8 cellular contexts compared by ENCODE assay signal in genomic region chr14:61837336-61838229, GRCh38. TPM values are rescaled to one million over a fixed set of nuclear protein-coding genes. Genes with fewer than 3 reads are reported as not detected.
DNase-seq lines count a peak whose midpoint lies in the region; ATAC-seq and TF ChIP-seq lines count a peak whose summit lies in the region.

No MANE protein-coding gene starts in this region.

- H3K9me3 ChIP-seq in RWPE2 (ENCODE audit: severe bottlenecking) (no peaks in the 10 kb centered on the region), osteoblast (ENCODE audit: low read depth, low read length) (no peaks in the 10 kb centered on the region), tibial nerve (no peaks in the 10 kb centered on the region)

- peak; percentile 88 for ATAC-seq in GM21717 (IDR thresholded peaks at IDR 0.05; ENCODE audit: unreplicated experiment)
- ATAC-seq in RWPE2 (ENCODE audit: low read depth): peak; percentile 97

- no peaks in the 10 kb centered on the region for H3K36me3 ChIP-seq in RWPE2 (ENCODE audit: low read depth)
- H3K36me3 ChIP-seq in osteoblast (ENCODE audit: insufficient read depth, low read length): no peaks in the 10 kb centered on the region
- H3K36me3 ChIP-seq in tibial nerve: no peaks in the 10 kb centered on the region

- TF ChIP-seq POLR2A in tibial nerve (IDR thresholded peaks at IDR 0.05): no peak

- DNase-seq in DMS53 treated with DMSO at 0.1 percent for 48 hours (lab: John Stamatoyannopoulos, UW; ENCODE audit: unreplicated experiment) (peak; percentile 27), RWPE2 (ENCODE audit: low spot score) (no peak), foreskin fibroblast (peak; percentile 63 to 91), osteoblast (ENCODE audit: insufficient read length, low spot score, missing footprints) (peak; percentile 72), tibial nerve (ENCODE audit: low spot score in 2 of 2) (peak; percentile 58 to 80)
- DNase-seq in activated T-helper 1 cell treated with anti-CD3 and anti-CD28 coated beads, Interleukin-2, amount 50 U/mL, for 16 hours (ENCODE audit: low read depth in 1 of 2, low spot score in 1 of 2): peak; percentile 48 to 55

- TF ChIP-seq CTCF in LNCAP (IDR thresholded peaks at IDR 0.05) (peak; percentile 92), RWPE2 (IDR thresholded peaks at IDR 0.05; ENCODE audit: poor library complexity, severe bottlenecking) (peak; percentile 99), foreskin fibroblast (IDR thresholded peaks at IDR 0.05; ENCODE audit: low read depth, low read length) (peak; percentile 84), osteoblast (IDR thresholded peaks at IDR 0.05; ENCODE audit: extremely low read depth, low read depth, low read length) (peak; percentile 92), tibial nerve (IDR thresholded peaks at IDR 0.05) (peak; percentile 85 to 92 (median 88))

- no peaks in the 10 kb centered on the region for H4K20me1 ChIP-seq in osteoblast (ENCODE audit: insufficient read depth, low read length)

- peak in 1 of 2 donors; percentile 32 for TF ChIP-seq EP300 in tibial nerve (IDR thresholded peaks at IDR 0.05)

- WGBS in tibial nerve, 2 donors: 39 to 43% methylated on average over 10 of the region's 10 CpGs

- H3K79me2 ChIP-seq in osteoblast (ENCODE audit: insufficient read depth, low read length): no peaks in the 10 kb centered on the region

- H3K27ac ChIP-seq in RWPE2 (ENCODE audit: poor library complexity, severe bottlenecking) (no peak overlapping the region), osteoblast (ENCODE audit: low read depth, low read length) (no peak overlapping the region), tibial nerve (no peak overlapping the region)

- H3K4me2 ChIP-seq in osteoblast (ENCODE audit: insufficient read depth, low read length): no peak overlapping the region

- H3K4me1 ChIP-seq in RWPE2 (ENCODE audit: insufficient read depth, poor library complexity, severe bottlenecking) (peaks cover 7% of the 10 kb centered on the region), osteoblast (ENCODE audit: insufficient read depth, low read length) (peaks cover 3% of the 10 kb centered on the region), tibial nerve (no peaks in the 10 kb centered on the region)

- no peaks in the 10 kb centered on the region for H3K27me3 ChIP-seq in RWPE2 (ENCODE audit: insufficient read depth, poor library complexity, severe bottlenecking)
- peaks cover 3% of the 10 kb centered on the region for H3K27me3 ChIP-seq in osteoblast (ENCODE audit: insufficient read depth, low read length)
- no peaks in the 10 kb centered on the region for H3K27me3 ChIP-seq in tibial nerve

- no peak overlapping the region for H2AFZ ChIP-seq in osteoblast (ENCODE audit: low read length)

- no peak overlapping the region for H3K4me3 ChIP-seq in RWPE2 (ENCODE audit: severe bottlenecking)
- no peak overlapping the region for H3K4me3 ChIP-seq in foreskin fibroblast (ENCODE audit: low read depth in 1 of 2, low read length in 2 of 2)
- H3K4me3 ChIP-seq in osteoblast (ENCODE audit: insufficient read depth, low read length): no peak overlapping the region
- no peak overlapping the region for H3K4me3 ChIP-seq in tibial nerve

RNA-seq across cellular contexts. Expression of gene SYT16, which starts 25.1 kb away (rescaled TPM):
- 0.29 and 0.72 TPM in 2 replicates for total RNA-seq in osteoblast
- total RNA-seq in tibial nerve: under 1 TPM in 1 of 4 donors, not detected in 3; under 0.01 TPM
